21 cellular contexts compared by ENCODE assay signal in the genomic region with DNA sequence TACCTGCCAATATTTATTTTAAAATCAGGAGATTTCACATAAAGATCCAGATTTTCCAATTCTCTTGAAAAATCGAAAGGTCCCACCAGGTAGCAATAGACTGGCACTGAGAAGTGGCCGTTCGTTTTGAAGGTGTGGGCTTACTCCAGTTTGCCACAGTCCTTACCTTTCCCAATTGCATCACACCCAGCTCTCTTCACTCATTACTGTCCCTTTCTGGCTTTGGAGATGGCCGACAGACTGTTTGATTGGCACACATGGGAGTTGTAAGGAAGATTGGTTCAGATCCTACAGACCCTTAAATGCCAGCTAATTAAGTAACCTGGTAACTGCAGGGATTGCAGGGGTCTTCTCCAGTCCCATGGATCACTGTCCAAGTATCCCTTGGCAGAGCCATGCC.
"Had no signal": no experiment of that assay in that cellular context is flagged by ENCODE, and none has a peak within 500 bp of the region (broad histone marks: within the 10 kb centered on the region; RNA-seq: fewer than 3 reads in every experiment).

No MANE protein-coding gene starts in this region.

- ATAC-seq: activated T-helper 17 cell treated with anti-CD3 and anti-CD28 coated beads, Interleukin-2, amount 50 U/mL, for 72 hours; effector memory CD8-positive, alpha-beta T cell; heart right ventricle; left lung; natural killer cell treated with Interleukin-12 subunit alpha and Interleukin-12 subunit beta and Interleukin-15 and Interleukin-18, amount 100 ng/mL, for 72 hours had no signal

- FAIRE-seq: kidney had no signal

- H3K9me3 ChIP-seq: adrenal gland, breast epithelium, colonic mucosa, prostate gland, upper lobe of left lung had no signal

- DNase-seq: activated CD4-positive, alpha-beta T cell treated with anti-CD3 and anti-CD28 coated beads, Interleukin-2, amount 50 U/mL, for 4 hours; activated CD8-positive, alpha-beta memory T cell treated with anti-CD3 and anti-CD28 coated beads for 24 hours; activated CD8-positive, alpha-beta memory T cell treated with anti-CD3 and anti-CD28 coated beads, Interleukin-2, amount 50 U/mL, for 4 hours; activated naive CD4-positive, alpha-beta T cell; activated T-cell treated with anti-CD3 and anti-CD28 coated beads, Interleukin-2, amount 50 U/mL, for 24 hours; adrenal gland; colonic mucosa; effector memory CD8-positive, alpha-beta T cell; esophagus squamous epithelium; heart right ventricle; kidney; left lung; midbrain; stimulated activated CD4-positive, alpha-beta T cell treated with anti-CD3 and anti-CD28 coated beads, Interleukin-4, amount 100 ng/mL, for 24 hours; stimulated activated naive CD4-positive, alpha-beta T cell treated with Interleukin-2 at 50 U/mL for 16 hours; upper lobe of left lung had no signal

- H3K27ac ChIP-seq: adrenal gland, breast epithelium, colonic mucosa, esophagus squamous epithelium, heart right ventricle, left lung, prostate gland, upper lobe of left lung had no signal

- H3K4me3 ChIP-seq: adrenal gland, breast epithelium, colonic mucosa, dorsolateral prefrontal cortex, esophagus squamous epithelium, heart right ventricle, left lung, prostate gland, upper lobe of left lung had no signal

- H3K4me1 ChIP-seq: breast epithelium, colonic mucosa, prostate gland had no signal

- H3K36me3 ChIP-seq: adrenal gland, breast epithelium, colonic mucosa, esophagus squamous epithelium, heart right ventricle, left lung, prostate gland, upper lobe of left lung had no signal

- H3K27me3 ChIP-seq: adrenal gland, breast epithelium, colonic mucosa, esophagus squamous epithelium, upper lobe of left lung had no signal
